ENCODE assay signal across 8 cellular contexts in genomic region chr7:100053201-100053600, GRCh38. TPM values are rescaled to one million over a fixed set of nuclear protein-coding genes. Genes with fewer than 3 reads are reported as not detected.
A peak's percentile ranks its signal among the peaks of the same experiment; 100 is the strongest.
DNase-seq lines count a peak whose midpoint lies in the region; ATAC-seq and TF ChIP-seq lines count a peak whose summit lies in the region.

No MANE protein-coding gene starts in this region.

- ATAC-seq in left lung (peak; percentile 71), aorta (ENCODE audit: low FRiP score) (no peak)

- H3K36me3 ChIP-seq in left lung (peaks cover 0 to 15% of the 10 kb centered on the region in 2 donors), aorta (ENCODE audit: control insufficient read depth in 1 of 2, insufficient read depth in 2 of 2, low read length in 1 of 2) (peaks cover 2 to 9% of the 10 kb centered on the region in 2 donors)

- peak in 1 of 2 donors; percentile 16 for TF ChIP-seq CTCF in left lung (IDR thresholded peaks at IDR 0.05)

- WGBS in aorta, 2 donors: 59 to 65% methylated on average over 3 of the region's 3 CpGs

- H3K9me3 ChIP-seq in left lung (no peaks in the 10 kb centered on the region), aorta (ENCODE audit: control insufficient read depth, low read length) (no peaks in the 10 kb centered on the region)

- no peak overlapping the region for H3K4me3 ChIP-seq in left lung
- H3K4me3 ChIP-seq in aorta (ENCODE audit: low read length in 2 of 2): no peak overlapping the region

- H3K27ac ChIP-seq in left lung: no peak overlapping the region
- no peak overlapping the region for H3K27ac ChIP-seq in aorta (ENCODE audit: low read depth in 1 of 2, low read length in 2 of 2)

- H3K27me3 ChIP-seq in left lung (no peaks in the 10 kb centered on the region), aorta (ENCODE audit: control insufficient read depth in 1 of 2, insufficient read depth in 2 of 2, low read length in 1 of 2) (no peaks in the 10 kb centered on the region)

- intact Hi-C loops in left lung (cut with DNase I) (no loop called here), aorta (cut with DNase I) (no loop called here)

- in situ Hi-C loops in KBM-7 (cut with MboI; ENCODE audit: low pct_unique_long_range_greater_than_20kb, low sequenced_read_pairs) (no loop called here), T47D (cut with HindIII; ENCODE audit: low pct_unique_long_range_greater_than_20kb, low sequenced_read_pairs) (no loop called here)

- H3K4me1 ChIP-seq in left lung (peaks cover 0 to 10% of the 10 kb centered on the region in 2 donors), aorta (ENCODE audit: control insufficient read depth in 1 of 2, insufficient read depth in 2 of 2, low read length in 2 of 2) (no peaks in the 10 kb centered on the region)

- DNase-seq in SIG-M5 treated with dmso at 0.1 percent for 504 hours (lab: John Stamatoyannopoulos, UW; ENCODE audit: unreplicated experiment) (peak; percentile 63), SIG-M5 (lab: John Stamatoyannopoulos, UW) (no peak), KBM-7 (peak; percentile 77), NOMO-1 treated with dmso at 0.1 percent for 144 hours (lab: John Stamatoyannopoulos, UW; ENCODE audit: unreplicated experiment) (peak; percentile 30), T47D (ENCODE audit: low read depth in 1 of 2, low spot score in 1 of 2) (peak; percentile 64 to 86), left lung (no peak), aorta (no peak)
- no peak for DNase-seq in effector CD8-positive, alpha-beta T cell (lab: John Stamatoyannopoulos, UW)

RNA-seq across cellular contexts. Expression of gene ZSCAN21, which starts 3.6 kb away (rescaled TPM):
- total RNA-seq in left lung (10 to 100 TPM in 1 of 2 donors, 1 to 10 TPM in 1; 6.5 to 12.0 TPM), aorta (10 to 100 TPM in 1 of 2 donors, 1 to 10 TPM in 1; 7.9 to 10.7 TPM)
- 10 to 100 TPM in 1 of 2 donors, 1 to 10 TPM in 1; 7.0 to 10.3 TPM for polyA plus RNA-seq in aorta

RNA-seq across cellular contexts. Expression of gene ZNF3, which starts 28.3 kb away (rescaled TPM):
- total RNA-seq in left lung (10 to 100 TPM; 22.5 to 24.9 TPM), aorta (10 to 100 TPM; 22.0 to 26.7 TPM)
- polyA plus RNA-seq in aorta: 10 to 100 TPM in 1 of 2 donors, 1 to 10 TPM in 1; 6.3 to 24.1 TPM

RNA-seq across cellular contexts. Expression of gene COPS6, which starts 35.6 kb away (rescaled TPM):
- 10 to 100 TPM; 74.2 to 89.5 TPM for total RNA-seq in left lung
- 10 to 100 TPM; 79.7 to 81.0 TPM for total RNA-seq in aorta
- 100 to 1,000 TPM in 1 of 2 donors, 10 to 100 TPM in 1; 73.9 to 132 TPM for polyA plus RNA-seq in aorta

RNA-seq across cellular contexts. Expression of gene ZKSCAN1, which starts 37.8 kb away (rescaled TPM):
- 10 to 100 TPM; 46.7 to 52.0 TPM for total RNA-seq in left lung
- total RNA-seq in aorta: 10 to 100 TPM; 57.9 to 80.9 TPM
- 10 to 100 TPM in 1 of 2 donors, 1 to 10 TPM in 1; 6.5 to 15.3 TPM for polyA plus RNA-seq in aorta

RNA-seq across cellular contexts. Expression of gene MCM7, which starts 48.0 kb away (rescaled TPM):
- total RNA-seq in left lung (10 to 100 TPM; 53.7 to 89.3 TPM), aorta (10 to 100 TPM; 27.1 to 45.8 TPM)
- 10 to 100 TPM; 47.2 to 90.8 TPM for polyA plus RNA-seq in aorta

Comparison
In these comparisons a context has a peak if more than half of its experiments do, and no peak if none do; other contexts are left out.
1. DNase-seq: peak in SIG-M5 treated with dmso at 0.1 percent for 504 hours (single experiment), KBM-7 (single experiment), NOMO-1 treated with dmso at 0.1 percent for 144 hours (single experiment) and T47D (2 of 2); none in SIG-M5 (single experiment), left lung (0 of 2), effector CD8-positive, alpha-beta T cell (single experiment) and aorta (0 of 2).